30 cellular contexts compared by ENCODE assay signal in genomic region chr12:61530456-61530855, GRCh38.
"Had no signal": no experiment of that assay in that cellular context is flagged by ENCODE, and none has a peak within 500 bp of the region (broad histone marks: within the 10 kb centered on the region; RNA-seq: fewer than 3 reads in every experiment).

No MANE protein-coding gene starts in this region.

- H3K36me3 ChIP-seq: colonic mucosa, esophagus muscularis mucosa, heart right ventricle, lower lobe of right lung, neutrophil, right lobe of liver, thoracic aorta, tibial nerve, upper lobe of left lung, uterus had no signal

- H3K4me1 ChIP-seq: colonic mucosa, heart right ventricle, lower lobe of right lung, parathyroid adenoma, right lobe of liver, tibial nerve, upper lobe of left lung, uterus had no signal

- H3K4me3 ChIP-seq: colonic mucosa, esophagus muscularis mucosa, heart right ventricle, lower lobe of right lung, right lobe of liver, thoracic aorta, tibial nerve, upper lobe of left lung, uterus had no signal

- H3K4me3 Mint-ChIP-seq: dendritic cell treated with granulocyte-macrophage colony-stimulating factor and Interleukin-4, amounts not matched to agents 40 ng/mL and 50 ng/mL, for 4 days; endodermal cell; immature natural killer cell; memory B cell; natural killer cell treated with Interleukin-12 subunit alpha and Interleukin-12 subunit beta and Interleukin-15 and Interleukin-18, amount 100 ng/mL, for 72 hours; neural crest cell; stimulated activated naive B cell treated with anti-CD40 and anti-IgM and Interleukin-4, amounts not matched to agents 10 μg/mL and 1 μg/mL and 100 μg/mL, for 72 hours; stimulated activated naive CD8-positive, alpha-beta T cell treated with anti-CD3 and anti-CD28 coated beads, Interleukin-15, Interleukin-2, amounts not matched to agents 100 ng/mL and 50 ng/mL, for 24 hours had no signal

- H3K27me3 Mint-ChIP-seq: dendritic cell treated with granulocyte-macrophage colony-stimulating factor and Interleukin-4, amounts not matched to agents 40 ng/mL and 50 ng/mL, for 4 days; memory B cell; natural killer cell treated with Interleukin-12 subunit alpha and Interleukin-12 subunit beta and Interleukin-15 and Interleukin-18, amount 100 ng/mL, for 72 hours; progenitor cell of endocrine pancreas; stimulated activated naive B cell treated with anti-CD40 and anti-IgM and Interleukin-4, amounts not matched to agents 10 μg/mL and 1 μg/mL and 100 μg/mL, for 72 hours; stimulated activated naive CD8-positive, alpha-beta T cell treated with anti-CD3 and anti-CD28 coated beads, Interleukin-15, Interleukin-2, amounts not matched to agents 100 ng/mL and 50 ng/mL, for 24 hours had no signal

- H3K27ac ChIP-seq: colonic mucosa, esophagus muscularis mucosa, heart right ventricle, lower lobe of right lung, neutrophil, parathyroid adenoma, right lobe of liver, thoracic aorta, tibial nerve, upper lobe of left lung, uterus had no signal

- H2AFZ ChIP-seq: parathyroid adenoma had no signal

- H3K27me3 ChIP-seq: colonic mucosa, esophagus muscularis mucosa, heart right ventricle, neutrophil, right lobe of liver, tibial nerve, upper lobe of left lung, uterus had no signal

- H3K36me3 Mint-ChIP-seq: immature natural killer cell; memory B cell; stimulated activated naive B cell treated with anti-CD40 and anti-IgM and Interleukin-4, amounts not matched to agents 10 μg/mL and 1 μg/mL and 100 μg/mL, for 72 hours had no signal

- ATAC-seq: heart right ventricle; left ventricle myocardium superior; lower lobe of right lung; natural killer cell treated with Interleukin-12 subunit alpha and Interleukin-12 subunit beta and Interleukin-15 and Interleukin-18, amount 100 ng/mL, for 72 hours; right lobe of liver; stimulated activated naive B cell treated with anti-CD40 and anti-IgM and Interleukin-4, amounts not matched to agents 10 μg/mL and 1 μg/mL and 100 μg/mL, for 72 hours had no signal

- H3K9me3 ChIP-seq: colonic mucosa, esophagus muscularis mucosa, lower lobe of right lung, neutrophil, right lobe of liver, thoracic aorta, tibial nerve, upper lobe of left lung, uterus had no signal

- H3K79me2 ChIP-seq: parathyroid adenoma had no signal

- H3K9me3 Mint-ChIP-seq: endodermal cell, neural crest cell had no signal

- H3K27ac Mint-ChIP-seq: dendritic cell treated with granulocyte-macrophage colony-stimulating factor and Interleukin-4, amounts not matched to agents 40 ng/mL and 50 ng/mL, for 4 days; endodermal cell; immature natural killer cell; memory B cell; natural killer cell treated with Interleukin-12 subunit alpha and Interleukin-12 subunit beta and Interleukin-15 and Interleukin-18, amount 100 ng/mL, for 72 hours; progenitor cell of endocrine pancreas; stimulated activated naive B cell treated with anti-CD40 and anti-IgM and Interleukin-4, amounts not matched to agents 10 μg/mL and 1 μg/mL and 100 μg/mL, for 72 hours; stimulated activated naive CD8-positive, alpha-beta T cell treated with anti-CD3 and anti-CD28 coated beads, Interleukin-15, Interleukin-2, amounts not matched to agents 100 ng/mL and 50 ng/mL, for 24 hours had no signal

- DNase-seq: colonic mucosa; effector CD8-positive, alpha-beta T cell; endodermal cell; foreskin melanocyte; glutamatergic neuron; heart right ventricle; hypothalamus; immature natural killer cell; islet precursor cell; kidney glomerular epithelial cell; left ventricle myocardium superior; lower lobe of right lung; right lobe of liver; small intestine; stimulated activated CD4-positive, alpha-beta T cell treated with anti-CD3 and anti-CD28 coated beads, Interleukin-15, amount 100 ng/mL, for 24 hours; stimulated activated CD4-positive, alpha-beta T cell treated with anti-CD3 and anti-CD28 coated beads, Interleukin-2, amount 100 ng/mL, for 48 hours; stimulated activated naive B cell treated with anti-CD40 and anti-IgM and Interleukin-4, amounts not matched to agents 10 μg/mL and 1 μg/mL and 100 μg/mL, for 72 hours; upper lobe of left lung; uterus had no signal

- H3K4me1 Mint-ChIP-seq: endodermal cell; immature natural killer cell; memory B cell; neural crest cell; stimulated activated naive B cell treated with anti-CD40 and anti-IgM and Interleukin-4, amounts not matched to agents 10 μg/mL and 1 μg/mL and 100 μg/mL, for 72 hours had no signal

- FAIRE-seq: small intestine had no signal

- H3K9ac ChIP-seq: parathyroid adenoma had no signal
